Comparison of ENCODE assay signal across 1 cellular context in the genomic region with DNA sequence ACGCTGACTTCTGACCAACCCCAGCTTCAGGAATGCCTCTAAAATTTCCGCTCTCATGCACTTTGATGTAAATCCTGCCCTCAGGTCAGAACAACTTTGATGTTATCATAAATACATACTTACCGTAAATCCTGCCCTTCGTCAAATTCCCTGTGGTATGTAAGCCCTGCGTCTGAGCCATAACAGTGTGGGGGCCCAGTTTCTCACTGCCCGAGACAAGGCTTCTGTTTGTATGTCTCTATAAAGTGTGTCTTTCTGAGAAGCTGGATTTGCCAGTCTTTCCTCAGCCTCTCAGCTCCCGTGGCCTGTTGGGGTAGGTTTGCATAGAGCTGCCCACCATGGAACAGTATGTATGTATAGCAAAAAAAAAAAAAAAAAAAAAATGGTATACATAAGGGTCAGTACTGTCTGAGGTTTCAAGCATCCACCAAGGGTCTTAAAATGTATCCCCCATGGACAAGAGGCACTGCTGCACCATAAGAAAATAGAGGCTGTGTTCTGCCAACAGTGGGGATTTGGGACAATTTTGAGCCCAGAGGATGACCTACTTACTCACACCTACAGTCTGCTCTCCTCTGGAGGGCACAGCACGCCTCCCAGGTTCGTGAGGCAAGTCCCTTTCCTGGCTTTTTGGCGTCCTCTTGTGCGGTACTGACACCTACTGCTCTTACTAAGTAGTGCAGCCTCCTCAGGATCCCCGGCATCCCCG.
TF ChIP-seq lines count a peak whose summit lies in the region.

No MANE protein-coding gene starts in this region.

TF ChIP-seq in HEK293, 187 proteins besides CTCF, POLR2A, EP300 and RAD21 (continued from another document and continues in another):
- TF ChIP-seq, protein P1, sequence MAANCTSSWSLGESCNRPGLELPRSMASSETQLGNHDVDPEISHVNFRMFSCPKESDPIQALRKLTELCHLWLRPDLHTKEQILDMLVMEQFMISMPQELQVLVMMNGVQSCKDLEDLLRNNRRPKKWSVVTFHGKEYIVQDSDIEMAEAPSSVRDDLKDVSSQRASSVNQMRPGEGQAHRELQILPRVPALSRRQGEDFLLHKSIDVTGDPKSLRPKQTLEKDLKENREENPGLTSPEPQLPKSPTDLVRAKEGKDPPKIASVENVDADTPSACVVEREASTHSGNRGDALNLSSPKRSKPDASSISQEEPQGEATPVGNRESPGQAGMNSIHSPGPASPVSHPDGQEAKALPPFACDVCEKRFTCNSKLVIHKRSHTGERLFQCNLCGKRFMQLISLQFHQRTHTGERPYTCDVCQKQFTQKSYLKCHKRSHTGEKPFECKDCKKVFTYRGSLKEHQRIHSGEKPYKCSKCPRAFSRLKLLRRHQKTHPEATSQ (tag by site-specific recombination; IDR thresholded peaks at IDR 0.05), result no peak
- TF ChIP-seq ZNF133 (tag by site-specific recombination; IDR thresholded peaks at IDR 0.05), result no peak
- no peak for TF ChIP-seq WT1 (tag by site-specific recombination; IDR thresholded peaks at IDR 0.05)
- TF ChIP-seq, protein P2, sequence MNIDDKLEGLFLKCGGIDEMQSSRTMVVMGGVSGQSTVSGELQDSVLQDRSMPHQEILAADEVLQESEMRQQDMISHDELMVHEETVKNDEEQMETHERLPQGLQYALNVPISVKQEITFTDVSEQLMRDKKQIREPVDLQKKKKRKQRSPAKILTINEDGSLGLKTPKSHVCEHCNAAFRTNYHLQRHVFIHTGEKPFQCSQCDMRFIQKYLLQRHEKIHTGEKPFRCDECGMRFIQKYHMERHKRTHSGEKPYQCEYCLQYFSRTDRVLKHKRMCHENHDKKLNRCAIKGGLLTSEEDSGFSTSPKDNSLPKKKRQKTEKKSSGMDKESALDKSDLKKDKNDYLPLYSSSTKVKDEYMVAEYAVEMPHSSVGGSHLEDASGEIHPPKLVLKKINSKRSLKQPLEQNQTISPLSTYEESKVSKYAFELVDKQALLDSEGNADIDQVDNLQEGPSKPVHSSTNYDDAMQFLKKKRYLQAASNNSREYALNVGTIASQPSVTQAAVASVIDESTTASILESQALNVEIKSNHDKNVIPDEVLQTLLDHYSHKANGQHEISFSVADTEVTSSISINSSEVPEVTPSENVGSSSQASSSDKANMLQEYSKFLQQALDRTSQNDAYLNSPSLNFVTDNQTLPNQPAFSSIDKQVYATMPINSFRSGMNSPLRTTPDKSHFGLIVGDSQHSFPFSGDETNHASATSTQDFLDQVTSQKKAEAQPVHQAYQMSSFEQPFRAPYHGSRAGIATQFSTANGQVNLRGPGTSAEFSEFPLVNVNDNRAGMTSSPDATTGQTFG (tag by site-specific recombination; IDR thresholded peaks at IDR 0.05; ENCODE audit: borderline replicate concordance), result no peak
- no peak for TF ChIP-seq ZNF837 (tag by site-specific recombination; IDR thresholded peaks at IDR 0.05)
- no peak for TF ChIP-seq BCL11A (tag by site-specific recombination; IDR thresholded peaks at IDR 0.05; ENCODE audit: low read depth)
- TF ChIP-seq ZNF19 (tag by site-specific recombination; IDR thresholded peaks at IDR 0.05; ENCODE audit: low read depth), result no peak
- TF ChIP-seq ZNF791 (tag by site-specific recombination; IDR thresholded peaks at IDR 0.05), result no peak
- TF ChIP-seq KLF10 (tag by site-specific recombination; IDR thresholded peaks at IDR 0.05), result no peak
- TF ChIP-seq, protein P3, sequence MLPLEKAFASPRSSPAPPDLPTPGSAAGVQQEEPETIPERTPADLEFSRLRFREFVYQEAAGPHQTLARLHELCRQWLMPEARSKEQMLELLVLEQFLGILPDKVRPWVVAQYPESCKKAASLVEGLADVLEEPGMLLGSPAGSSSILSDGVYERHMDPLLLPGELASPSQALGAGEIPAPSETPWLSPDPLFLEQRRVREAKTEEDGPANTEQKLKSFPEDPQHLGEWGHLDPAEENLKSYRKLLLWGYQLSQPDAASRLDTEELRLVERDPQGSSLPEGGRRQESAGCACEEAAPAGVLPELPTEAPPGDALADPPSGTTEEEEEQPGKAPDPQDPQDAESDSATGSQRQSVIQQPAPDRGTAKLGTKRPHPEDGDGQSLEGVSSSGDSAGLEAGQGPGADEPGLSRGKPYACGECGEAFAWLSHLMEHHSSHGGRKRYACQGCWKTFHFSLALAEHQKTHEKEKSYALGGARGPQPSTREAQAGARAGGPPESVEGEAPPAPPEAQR (tag by site-specific recombination; IDR thresholded peaks at IDR 0.05), result no peak
- no peak for TF ChIP-seq ZNF292 (tag by site-specific recombination; IDR thresholded peaks at IDR 0.05; ENCODE audit: borderline replicate concordance, low read depth)
- no peak for TF ChIP-seq ZNF221 (tag by site-specific recombination; IDR thresholded peaks at IDR 0.05; ENCODE audit: borderline replicate concordance)
- TF ChIP-seq ZNF48 (tag by site-specific recombination; IDR thresholded peaks at IDR 0.05), result no peak
- TF ChIP-seq, protein P4, sequence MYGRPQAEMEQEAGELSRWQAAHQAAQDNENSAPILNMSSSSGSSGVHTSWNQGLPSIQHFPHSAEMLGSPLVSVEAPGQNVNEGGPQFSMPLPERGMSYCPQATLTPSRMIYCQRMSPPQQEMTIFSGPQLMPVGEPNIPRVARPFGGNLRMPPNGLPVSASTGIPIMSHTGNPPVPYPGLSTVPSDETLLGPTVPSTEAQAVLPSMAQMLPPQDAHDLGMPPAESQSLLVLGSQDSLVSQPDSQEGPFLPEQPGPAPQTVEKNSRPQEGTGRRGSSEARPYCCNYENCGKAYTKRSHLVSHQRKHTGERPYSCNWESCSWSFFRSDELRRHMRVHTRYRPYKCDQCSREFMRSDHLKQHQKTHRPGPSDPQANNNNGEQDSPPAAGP (tag by site-specific recombination; IDR thresholded peaks at IDR 0.05), result no peak
- TF ChIP-seq, protein P5, sequence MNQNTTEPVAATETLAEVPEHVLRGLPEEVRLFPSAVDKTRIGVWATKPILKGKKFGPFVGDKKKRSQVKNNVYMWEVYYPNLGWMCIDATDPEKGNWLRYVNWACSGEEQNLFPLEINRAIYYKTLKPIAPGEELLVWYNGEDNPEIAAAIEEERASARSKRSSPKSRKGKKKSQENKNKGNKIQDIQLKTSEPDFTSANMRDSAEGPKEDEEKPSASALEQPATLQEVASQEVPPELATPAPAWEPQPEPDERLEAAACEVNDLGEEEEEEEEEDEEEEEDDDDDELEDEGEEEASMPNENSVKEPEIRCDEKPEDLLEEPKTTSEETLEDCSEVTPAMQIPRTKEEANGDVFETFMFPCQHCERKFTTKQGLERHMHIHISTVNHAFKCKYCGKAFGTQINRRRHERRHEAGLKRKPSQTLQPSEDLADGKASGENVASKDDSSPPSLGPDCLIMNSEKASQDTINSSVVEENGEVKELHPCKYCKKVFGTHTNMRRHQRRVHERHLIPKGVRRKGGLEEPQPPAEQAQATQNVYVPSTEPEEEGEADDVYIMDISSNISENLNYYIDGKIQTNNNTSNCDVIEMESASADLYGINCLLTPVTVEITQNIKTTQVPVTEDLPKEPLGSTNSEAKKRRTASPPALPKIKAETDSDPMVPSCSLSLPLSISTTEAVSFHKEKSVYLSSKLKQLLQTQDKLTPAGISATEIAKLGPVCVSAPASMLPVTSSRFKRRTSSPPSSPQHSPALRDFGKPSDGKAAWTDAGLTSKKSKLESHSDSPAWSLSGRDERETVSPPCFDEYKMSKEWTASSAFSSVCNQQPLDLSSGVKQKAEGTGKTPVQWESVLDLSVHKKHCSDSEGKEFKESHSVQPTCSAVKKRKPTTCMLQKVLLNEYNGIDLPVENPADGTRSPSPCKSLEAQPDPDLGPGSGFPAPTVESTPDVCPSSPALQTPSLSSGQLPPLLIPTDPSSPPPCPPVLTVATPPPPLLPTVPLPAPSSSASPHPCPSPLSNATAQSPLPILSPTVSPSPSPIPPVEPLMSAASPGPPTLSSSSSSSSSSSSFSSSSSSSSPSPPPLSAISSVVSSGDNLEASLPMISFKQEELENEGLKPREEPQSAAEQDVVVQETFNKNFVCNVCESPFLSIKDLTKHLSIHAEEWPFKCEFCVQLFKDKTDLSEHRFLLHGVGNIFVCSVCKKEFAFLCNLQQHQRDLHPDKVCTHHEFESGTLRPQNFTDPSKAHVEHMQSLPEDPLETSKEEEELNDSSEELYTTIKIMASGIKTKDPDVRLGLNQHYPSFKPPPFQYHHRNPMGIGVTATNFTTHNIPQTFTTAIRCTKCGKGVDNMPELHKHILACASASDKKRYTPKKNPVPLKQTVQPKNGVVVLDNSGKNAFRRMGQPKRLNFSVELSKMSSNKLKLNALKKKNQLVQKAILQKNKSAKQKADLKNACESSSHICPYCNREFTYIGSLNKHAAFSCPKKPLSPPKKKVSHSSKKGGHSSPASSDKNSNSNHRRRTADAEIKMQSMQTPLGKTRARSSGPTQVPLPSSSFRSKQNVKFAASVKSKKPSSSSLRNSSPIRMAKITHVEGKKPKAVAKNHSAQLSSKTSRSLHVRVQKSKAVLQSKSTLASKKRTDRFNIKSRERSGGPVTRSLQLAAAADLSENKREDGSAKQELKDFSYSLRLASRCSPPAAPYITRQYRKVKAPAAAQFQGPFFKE (tag by site-specific recombination; IDR thresholded peaks at IDR 0.05; ENCODE audit: borderline replicate concordance), result no peak
- peak; percentile 89 for TF ChIP-seq ZBTB48 (tag by site-specific recombination; IDR thresholded peaks at IDR 0.05)
- TF ChIP-seq BCL11B (tag by site-specific recombination; IDR thresholded peaks at IDR 0.05; ENCODE audit: low read depth), result no peak
- TF ChIP-seq, protein P6, sequence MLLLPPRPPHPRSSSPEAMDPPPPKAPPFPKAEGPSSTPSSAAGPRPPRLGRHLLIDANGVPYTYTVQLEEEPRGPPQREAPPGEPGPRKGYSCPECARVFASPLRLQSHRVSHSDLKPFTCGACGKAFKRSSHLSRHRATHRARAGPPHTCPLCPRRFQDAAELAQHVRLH (tag by site-specific recombination; IDR thresholded peaks at IDR 0.05), result no peak
- TF ChIP-seq MEIS1 (CRISPR knock-in tag; IDR thresholded peaks at IDR 0.05; ENCODE audit: borderline replicate concordance), result no peak
- TF ChIP-seq ZNF747 (tag by site-specific recombination; IDR thresholded peaks at IDR 0.05), result no peak
- TF ChIP-seq ZNF701 (tag by site-specific recombination; IDR thresholded peaks at IDR 0.05), result no peak
- TF ChIP-seq MZF1 (tag by site-specific recombination; IDR thresholded peaks at IDR 0.05; ENCODE audit: borderline replicate concordance), result peak; percentile 87
- TF ChIP-seq ZNF239 (tag by site-specific recombination; IDR thresholded peaks at IDR 0.05), result no peak
- TF ChIP-seq ZNF544 (tag by site-specific recombination; IDR thresholded peaks at IDR 0.05), result no peak
- TF ChIP-seq, protein P7, sequence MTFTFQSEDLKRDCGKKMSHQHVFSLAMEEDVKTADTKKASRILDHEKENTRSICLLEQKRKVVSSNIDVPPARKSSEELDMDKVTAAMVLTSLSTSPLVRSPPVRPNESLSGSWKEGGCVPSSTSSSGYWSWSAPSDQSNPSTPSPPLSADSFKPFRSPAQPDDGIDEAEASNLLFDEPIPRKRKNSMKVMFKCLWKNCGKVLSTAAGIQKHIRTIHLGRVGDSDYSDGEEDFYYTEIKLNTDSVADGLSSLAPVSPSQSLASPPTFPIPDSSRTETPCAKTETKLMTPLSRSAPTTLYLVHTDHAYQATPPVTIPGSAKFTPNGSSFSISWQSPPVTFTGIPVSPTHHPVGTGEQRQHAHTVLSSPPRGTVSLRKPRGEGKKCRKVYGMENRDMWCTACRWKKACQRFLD (tag by site-specific recombination; IDR thresholded peaks at IDR 0.05), result no peak
- peak; percentile 95 for TF ChIP-seq ZNF654 (tag by site-specific recombination; IDR thresholded peaks at IDR 0.05; ENCODE audit: low read depth)
- no peak for TF ChIP-seq ZNF792 (tag by site-specific recombination; IDR thresholded peaks at IDR 0.05)
- TF ChIP-seq ZNF777 (tag by site-specific recombination; IDR thresholded peaks at IDR 0.05; ENCODE audit: borderline replicate concordance), result no peak
- 0 out of 2 replicates have a peak, but pooled peaks have one; percentile 24 for TF ChIP-seq ZNF843 (tag by site-specific recombination; IDR thresholded peaks at IDR 0.05)
- TF ChIP-seq KLF7 (tag by site-specific recombination; IDR thresholded peaks at IDR 0.05; ENCODE audit: borderline replicate concordance), result no peak
- TF ChIP-seq TCF7L2 (IDR thresholded peaks at IDR 0.05; ENCODE audit: borderline replicate concordance, low read depth, low read length), result peak; percentile 85
- TF ChIP-seq YY2 (tag by site-specific recombination; IDR thresholded peaks at IDR 0.05), result no peak
- TF ChIP-seq ZFP41 (tag by site-specific recombination; IDR thresholded peaks at IDR 0.05; ENCODE audit: borderline replicate concordance), result no peak
- no peak for TF ChIP-seq GLI4 (tag by site-specific recombination; IDR thresholded peaks at IDR 0.05)
- TF ChIP-seq, protein P8, sequence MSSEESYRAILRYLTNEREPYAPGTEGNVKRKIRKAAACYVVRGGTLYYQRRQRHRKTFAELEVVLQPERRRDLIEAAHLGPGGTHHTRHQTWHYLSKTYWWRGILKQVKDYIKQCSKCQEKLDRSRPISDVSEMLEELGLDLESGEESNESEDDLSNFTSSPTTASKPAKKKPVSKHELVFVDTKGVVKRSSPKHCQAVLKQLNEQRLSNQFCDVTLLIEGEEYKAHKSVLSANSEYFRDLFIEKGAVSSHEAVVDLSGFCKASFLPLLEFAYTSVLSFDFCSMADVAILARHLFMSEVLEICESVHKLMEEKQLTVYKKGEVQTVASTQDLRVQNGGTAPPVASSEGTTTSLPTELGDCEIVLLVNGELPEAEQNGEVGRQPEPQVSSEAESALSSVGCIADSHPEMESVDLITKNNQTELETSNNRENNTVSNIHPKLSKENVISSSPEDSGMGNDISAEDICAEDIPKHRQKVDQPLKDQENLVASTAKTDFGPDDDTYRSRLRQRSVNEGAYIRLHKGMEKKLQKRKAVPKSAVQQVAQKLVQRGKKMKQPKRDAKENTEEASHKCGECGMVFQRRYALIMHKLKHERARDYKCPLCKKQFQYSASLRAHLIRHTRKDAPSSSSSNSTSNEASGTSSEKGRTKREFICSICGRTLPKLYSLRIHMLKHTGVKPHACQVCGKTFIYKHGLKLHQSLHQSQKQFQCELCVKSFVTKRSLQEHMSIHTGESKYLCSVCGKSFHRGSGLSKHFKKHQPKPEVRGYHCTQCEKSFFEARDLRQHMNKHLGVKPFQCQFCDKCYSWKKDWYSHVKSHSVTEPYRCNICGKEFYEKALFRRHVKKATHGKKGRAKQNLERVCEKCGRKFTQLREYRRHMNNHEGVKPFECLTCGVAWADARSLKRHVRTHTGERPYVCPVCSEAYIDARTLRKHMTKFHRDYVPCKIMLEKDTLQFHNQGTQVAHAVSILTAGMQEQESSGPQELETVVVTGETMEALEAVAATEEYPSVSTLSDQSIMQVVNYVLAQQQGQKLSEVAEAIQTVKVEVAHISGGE (tag by site-specific recombination; conservative IDR thresholded peaks at IDR 0.05; ENCODE audit: low read depth), result no peak
- peak; percentile 88 for TF ChIP-seq ZNF660 (tag by site-specific recombination; IDR thresholded peaks at IDR 0.05)
- no peak for TF ChIP-seq ZNF121 (tag by site-specific recombination; IDR thresholded peaks at IDR 0.05)
- TF ChIP-seq ZXDB (tag by site-specific recombination; IDR thresholded peaks at IDR 0.05), result peak; percentile 39
- peak; percentile 33; the same call in 1 of the 2 replicates for TF ChIP-seq ZNF561 (tag by site-specific recombination; IDR thresholded peaks at IDR 0.05; ENCODE audit: borderline replicate concordance)
- TF ChIP-seq ZBTB17 (tag by site-specific recombination; IDR thresholded peaks at IDR 0.05), result peak; percentile 74
- TF ChIP-seq ZNF404 (tag by site-specific recombination; IDR thresholded peaks at IDR 0.05), result no peak
